ENCODE assay signal across 1 cellular context in the genomic region with DNA sequence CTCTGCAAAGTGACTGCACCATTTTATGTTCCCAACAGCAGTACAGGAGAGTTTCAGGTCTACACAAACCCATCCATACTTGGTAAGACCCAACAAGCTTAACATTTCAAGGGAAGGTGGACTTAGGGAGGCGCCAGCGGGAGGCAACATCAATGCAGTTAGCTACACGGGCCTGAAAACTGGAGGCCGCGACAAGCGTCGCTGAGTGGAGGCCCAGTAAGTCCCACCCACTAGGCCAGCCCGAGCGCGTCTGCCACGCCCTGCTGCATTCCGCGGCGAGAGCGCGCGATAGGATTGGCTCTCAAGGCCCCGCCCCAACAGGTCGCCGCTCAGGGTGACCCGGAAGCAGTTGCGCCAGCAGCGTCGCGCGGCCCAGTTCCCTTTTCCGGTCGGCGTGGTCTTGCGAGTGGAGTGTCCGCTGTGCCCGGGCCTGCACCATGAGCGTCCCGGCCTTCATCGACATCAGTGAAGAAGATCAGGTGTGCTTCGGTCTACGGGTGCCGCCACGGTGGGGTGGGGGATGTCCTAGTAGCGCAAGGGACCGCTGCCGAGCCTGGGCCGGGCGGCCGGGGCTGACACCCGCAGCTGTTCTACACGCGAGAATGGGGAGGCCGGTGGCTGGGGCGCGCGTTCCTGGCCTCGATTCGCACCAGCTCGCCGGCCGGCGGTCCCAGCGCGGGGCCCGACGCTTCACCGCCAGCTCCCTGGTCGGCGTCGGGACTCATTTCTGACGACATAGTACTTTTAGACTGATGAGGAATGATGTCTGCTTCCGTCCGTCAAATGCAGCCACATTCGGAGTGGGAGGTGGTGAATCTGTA.
TF ChIP-seq lines count a peak whose summit lies in the region.

A gene (plus strand): TSS at position 381 of the 821 bp plus-strand sequence. CDS start 57 bp downstream, at position 438.

TF ChIP-seq in HepG2, 621 proteins besides CTCF, POLR2A, EP300 and RAD21 (continued from another document and continues in another):
- TF ChIP-seq POLR2G (IDR thresholded peaks at IDR 0.05; ENCODE audit: low read depth, low read length) (peak; percentile 90), THAP11 (CRISPR knock-in tag; IDR thresholded peaks at IDR 0.05) (peak; percentile 94), ZNF605 (CRISPR knock-in tag; IDR thresholded peaks at IDR 0.05) (no peak), ZSCAN12 (CRISPR knock-in tag; IDR thresholded peaks at IDR 0.05) (peak; percentile 91; the same call in 1 of the 2 replicates), NFKB2 (CRISPR knock-in tag; IDR thresholded peaks at IDR 0.05; ENCODE audit: borderline replicate concordance) (peak; percentile 48), NFE2 (CRISPR knock-in tag; IDR thresholded peaks at IDR 0.05) (no peak), ZNF251 (CRISPR knock-in tag; IDR thresholded peaks at IDR 0.05) (no peak), ETV5 (CRISPR knock-in tag; IDR thresholded peaks at IDR 0.05; ENCODE audit: borderline replicate concordance) (peak; percentile 84), HES4 (CRISPR knock-in tag; IDR thresholded peaks at IDR 0.05; ENCODE audit: borderline replicate concordance) (peak; percentile 92; the same call in 1 of the 2 replicates), ZFP90 (CRISPR knock-in tag; IDR thresholded peaks at IDR 0.05; ENCODE audit: borderline replicate concordance) (peak; percentile 58; the same call in 1 of the 2 replicates), SAFB2 (CRISPR knock-in tag; IDR thresholded peaks at IDR 0.05; ENCODE audit: borderline replicate concordance, low read depth) (peak; percentile 83), ARNT (IDR thresholded peaks at IDR 0.05) (no peak), ZNF207 (IDR thresholded peaks at IDR 0.05; ENCODE audit: borderline replicate concordance) (no peak), HDAC2 (CRISPR knock-in tag; IDR thresholded peaks at IDR 0.05) (peak; percentile 90), KDM5B (CRISPR knock-in tag; IDR thresholded peaks at IDR 0.05; ENCODE audit: borderline replicate concordance) (peak; percentile 95; the same call in 1 of the 2 replicates), SIN3B (IDR thresholded peaks at IDR 0.05; ENCODE audit: low read length) (no peak), DR1 (CRISPR knock-in tag; IDR thresholded peaks at IDR 0.05) (peak; percentile 83), AGO2 (optimal IDR thresholded peaks at IDR 0.05; ENCODE audit: low read depth, low read length) (peak; percentile 86), SMAD3 (CRISPR knock-in tag; IDR thresholded peaks at IDR 0.05) (peak; percentile 86; the same call in 1 of the 2 replicates), ZNF780A (CRISPR knock-in tag; IDR thresholded peaks at IDR 0.05) (no peak), ZNF446 (CRISPR knock-in tag; IDR thresholded peaks at IDR 0.05) (0 out of 2 replicates have a peak, but pooled peaks have one; percentile 42), ZNF878 (CRISPR knock-in tag; IDR thresholded peaks at IDR 0.05) (no peak), NR2F6 (IDR thresholded peaks at IDR 0.05) (no peak), NR2F6 (CRISPR knock-in tag; IDR thresholded peaks at IDR 0.05) (no peak), KMT2A (CRISPR knock-in tag; IDR thresholded peaks at IDR 0.05) (peak; percentile 99), ZNF589 (CRISPR knock-in tag; conservative IDR thresholded peaks at IDR 0.05) (no peak; the same call in 1 of the 2 replicates), ELF4 (CRISPR knock-in tag; IDR thresholded peaks at IDR 0.05; ENCODE audit: borderline replicate concordance) (peak; percentile 74; the same call in 1 of the 2 replicates), TP53 (CRISPR knock-in tag; conservative IDR thresholded peaks at IDR 0.05) (peak; percentile 85)
- TF ChIP-seq, protein P1, sequence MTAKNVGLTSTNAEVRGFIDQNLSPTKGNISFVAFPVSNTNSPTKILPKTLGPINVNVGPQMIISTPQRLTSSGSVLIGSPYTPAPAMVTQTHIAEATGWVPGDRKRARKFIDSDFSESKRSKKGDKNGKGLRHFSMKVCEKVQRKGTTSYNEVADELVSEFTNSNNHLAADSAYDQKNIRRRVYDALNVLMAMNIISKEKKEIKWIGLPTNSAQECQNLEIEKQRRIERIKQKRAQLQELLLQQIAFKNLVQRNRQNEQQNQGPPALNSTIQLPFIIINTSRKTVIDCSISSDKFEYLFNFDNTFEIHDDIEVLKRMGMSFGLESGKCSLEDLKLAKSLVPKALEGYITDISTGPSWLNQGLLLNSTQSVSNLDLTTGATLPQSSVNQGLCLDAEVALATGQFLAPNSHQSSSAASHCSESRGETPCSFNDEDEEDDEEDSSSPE (CRISPR knock-in tag; IDR thresholded peaks at IDR 0.05): peak; percentile 82
- TF ChIP-seq, protein P2, sequence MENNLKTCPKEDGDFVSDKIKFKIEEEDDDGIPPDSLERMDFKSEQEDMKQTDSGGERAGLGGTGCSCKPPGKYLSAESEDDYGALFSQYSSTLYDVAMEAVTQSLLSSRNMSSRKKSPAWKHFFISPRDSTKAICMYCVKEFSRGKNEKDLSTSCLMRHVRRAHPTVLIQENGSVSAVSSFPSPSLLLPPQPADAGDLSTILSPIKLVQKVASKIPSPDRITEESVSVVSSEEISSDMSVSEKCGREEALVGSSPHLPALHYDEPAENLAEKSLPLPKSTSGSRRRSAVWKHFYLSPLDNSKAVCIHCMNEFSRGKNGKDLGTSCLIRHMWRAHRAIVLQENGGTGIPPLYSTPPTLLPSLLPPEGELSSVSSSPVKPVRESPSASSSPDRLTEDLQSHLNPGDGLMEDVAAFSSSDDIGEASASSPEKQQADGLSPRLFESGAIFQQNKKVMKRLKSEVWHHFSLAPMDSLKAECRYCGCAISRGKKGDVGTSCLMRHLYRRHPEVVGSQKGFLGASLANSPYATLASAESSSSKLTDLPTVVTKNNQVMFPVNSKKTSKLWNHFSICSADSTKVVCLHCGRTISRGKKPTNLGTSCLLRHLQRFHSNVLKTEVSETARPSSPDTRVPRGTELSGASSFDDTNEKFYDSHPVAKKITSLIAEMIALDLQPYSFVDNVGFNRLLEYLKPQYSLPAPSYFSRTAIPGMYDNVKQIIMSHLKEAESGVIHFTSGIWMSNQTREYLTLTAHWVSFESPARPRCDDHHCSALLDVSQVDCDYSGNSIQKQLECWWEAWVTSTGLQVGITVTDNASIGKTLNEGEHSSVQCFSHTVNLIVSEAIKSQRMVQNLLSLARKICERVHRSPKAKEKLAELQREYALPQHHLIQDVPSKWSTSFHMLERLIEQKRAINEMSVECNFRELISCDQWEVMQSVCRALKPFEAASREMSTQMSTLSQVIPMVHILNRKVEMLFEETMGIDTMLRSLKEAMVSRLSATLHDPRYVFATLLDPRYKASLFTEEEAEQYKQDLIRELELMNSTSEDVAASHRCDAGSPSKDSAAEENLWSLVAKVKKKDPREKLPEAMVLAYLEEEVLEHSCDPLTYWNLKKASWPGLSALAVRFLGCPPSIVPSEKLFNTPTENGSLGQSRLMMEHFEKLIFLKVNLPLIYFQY (CRISPR knock-in tag; IDR thresholded peaks at IDR 0.05; ENCODE audit: borderline replicate concordance): peak; percentile 76; the same call in 1 of the 2 replicates
- TF ChIP-seq, protein P3, sequence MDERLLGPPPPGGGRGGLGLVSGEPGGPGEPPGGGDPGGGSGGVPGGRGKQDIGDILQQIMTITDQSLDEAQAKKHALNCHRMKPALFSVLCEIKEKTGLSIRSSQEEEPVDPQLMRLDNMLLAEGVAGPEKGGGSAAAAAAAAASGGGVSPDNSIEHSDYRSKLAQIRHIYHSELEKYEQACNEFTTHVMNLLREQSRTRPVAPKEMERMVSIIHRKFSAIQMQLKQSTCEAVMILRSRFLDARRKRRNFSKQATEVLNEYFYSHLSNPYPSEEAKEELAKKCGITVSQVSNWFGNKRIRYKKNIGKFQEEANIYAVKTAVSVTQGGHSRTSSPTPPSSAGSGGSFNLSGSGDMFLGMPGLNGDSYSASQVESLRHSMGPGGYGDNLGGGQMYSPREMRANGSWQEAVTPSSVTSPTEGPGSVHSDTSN (CRISPR knock-in tag; IDR thresholded peaks at IDR 0.05): no peak
- TF ChIP-seq, protein P4, sequence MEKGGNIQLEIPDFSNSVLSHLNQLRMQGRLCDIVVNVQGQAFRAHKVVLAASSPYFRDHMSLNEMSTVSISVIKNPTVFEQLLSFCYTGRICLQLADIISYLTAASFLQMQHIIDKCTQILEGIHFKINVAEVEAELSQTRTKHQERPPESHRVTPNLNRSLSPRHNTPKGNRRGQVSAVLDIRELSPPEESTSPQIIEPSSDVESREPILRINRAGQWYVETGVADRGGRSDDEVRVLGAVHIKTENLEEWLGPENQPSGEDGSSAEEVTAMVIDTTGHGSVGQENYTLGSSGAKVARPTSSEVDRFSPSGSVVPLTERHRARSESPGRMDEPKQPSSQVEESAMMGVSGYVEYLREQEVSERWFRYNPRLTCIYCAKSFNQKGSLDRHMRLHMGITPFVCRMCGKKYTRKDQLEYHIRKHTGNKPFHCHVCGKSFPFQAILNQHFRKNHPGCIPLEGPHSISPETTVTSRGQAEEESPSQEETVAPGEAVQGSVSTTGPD (CRISPR knock-in tag; IDR thresholded peaks at IDR 0.05): no peak
- TF ChIP-seq, protein P5, sequence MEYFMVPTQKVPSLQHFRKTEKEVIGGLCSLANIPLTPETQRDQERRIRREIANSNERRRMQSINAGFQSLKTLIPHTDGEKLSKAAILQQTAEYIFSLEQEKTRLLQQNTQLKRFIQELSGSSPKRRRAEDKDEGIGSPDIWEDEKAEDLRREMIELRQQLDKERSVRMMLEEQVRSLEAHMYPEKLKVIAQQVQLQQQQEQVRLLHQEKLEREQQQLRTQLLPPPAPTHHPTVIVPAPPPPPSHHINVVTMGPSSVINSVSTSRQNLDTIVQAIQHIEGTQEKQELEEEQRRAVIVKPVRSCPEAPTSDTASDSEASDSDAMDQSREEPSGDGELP (IDR thresholded peaks at IDR 0.05; ENCODE audit: borderline replicate concordance, low read depth): peak; percentile 46; the same call in 1 of the 2 replicates
- TF ChIP-seq, protein P6, sequence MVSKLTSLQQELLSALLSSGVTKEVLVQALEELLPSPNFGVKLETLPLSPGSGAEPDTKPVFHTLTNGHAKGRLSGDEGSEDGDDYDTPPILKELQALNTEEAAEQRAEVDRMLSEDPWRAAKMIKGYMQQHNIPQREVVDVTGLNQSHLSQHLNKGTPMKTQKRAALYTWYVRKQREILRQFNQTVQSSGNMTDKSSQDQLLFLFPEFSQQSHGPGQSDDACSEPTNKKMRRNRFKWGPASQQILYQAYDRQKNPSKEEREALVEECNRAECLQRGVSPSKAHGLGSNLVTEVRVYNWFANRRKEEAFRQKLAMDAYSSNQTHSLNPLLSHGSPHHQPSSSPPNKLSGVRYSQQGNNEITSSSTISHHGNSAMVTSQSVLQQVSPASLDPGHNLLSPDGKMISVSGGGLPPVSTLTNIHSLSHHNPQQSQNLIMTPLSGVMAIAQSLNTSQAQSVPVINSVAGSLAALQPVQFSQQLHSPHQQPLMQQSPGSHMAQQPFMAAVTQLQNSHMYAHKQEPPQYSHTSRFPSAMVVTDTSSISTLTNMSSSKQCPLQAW (CRISPR knock-in tag; IDR thresholded peaks at IDR 0.05): peak; percentile 74; the same call in 1 of the 2 replicates
- TF ChIP-seq, protein P7, sequence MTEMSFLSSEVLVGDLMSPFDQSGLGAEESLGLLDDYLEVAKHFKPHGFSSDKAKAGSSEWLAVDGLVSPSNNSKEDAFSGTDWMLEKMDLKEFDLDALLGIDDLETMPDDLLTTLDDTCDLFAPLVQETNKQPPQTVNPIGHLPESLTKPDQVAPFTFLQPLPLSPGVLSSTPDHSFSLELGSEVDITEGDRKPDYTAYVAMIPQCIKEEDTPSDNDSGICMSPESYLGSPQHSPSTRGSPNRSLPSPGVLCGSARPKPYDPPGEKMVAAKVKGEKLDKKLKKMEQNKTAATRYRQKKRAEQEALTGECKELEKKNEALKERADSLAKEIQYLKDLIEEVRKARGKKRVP (CRISPR knock-in tag; IDR thresholded peaks at IDR 0.05): peak in 1 of 2 experiments; percentile 20; a peak in 1 of 4 replicates
- TF ChIP-seq, protein P8, sequence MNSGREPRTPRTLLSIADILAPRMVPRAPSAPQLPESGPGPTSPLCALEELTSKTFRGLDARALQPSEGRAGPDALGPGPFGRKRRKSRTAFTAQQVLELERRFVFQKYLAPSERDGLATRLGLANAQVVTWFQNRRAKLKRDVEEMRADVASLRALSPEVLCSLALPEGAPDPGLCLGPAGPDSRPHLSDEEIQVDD (CRISPR knock-in tag; IDR thresholded peaks at IDR 0.05; ENCODE audit: borderline replicate concordance): peak; percentile 81; the same call in 1 of the 2 replicates
- TF ChIP-seq, protein P9, sequence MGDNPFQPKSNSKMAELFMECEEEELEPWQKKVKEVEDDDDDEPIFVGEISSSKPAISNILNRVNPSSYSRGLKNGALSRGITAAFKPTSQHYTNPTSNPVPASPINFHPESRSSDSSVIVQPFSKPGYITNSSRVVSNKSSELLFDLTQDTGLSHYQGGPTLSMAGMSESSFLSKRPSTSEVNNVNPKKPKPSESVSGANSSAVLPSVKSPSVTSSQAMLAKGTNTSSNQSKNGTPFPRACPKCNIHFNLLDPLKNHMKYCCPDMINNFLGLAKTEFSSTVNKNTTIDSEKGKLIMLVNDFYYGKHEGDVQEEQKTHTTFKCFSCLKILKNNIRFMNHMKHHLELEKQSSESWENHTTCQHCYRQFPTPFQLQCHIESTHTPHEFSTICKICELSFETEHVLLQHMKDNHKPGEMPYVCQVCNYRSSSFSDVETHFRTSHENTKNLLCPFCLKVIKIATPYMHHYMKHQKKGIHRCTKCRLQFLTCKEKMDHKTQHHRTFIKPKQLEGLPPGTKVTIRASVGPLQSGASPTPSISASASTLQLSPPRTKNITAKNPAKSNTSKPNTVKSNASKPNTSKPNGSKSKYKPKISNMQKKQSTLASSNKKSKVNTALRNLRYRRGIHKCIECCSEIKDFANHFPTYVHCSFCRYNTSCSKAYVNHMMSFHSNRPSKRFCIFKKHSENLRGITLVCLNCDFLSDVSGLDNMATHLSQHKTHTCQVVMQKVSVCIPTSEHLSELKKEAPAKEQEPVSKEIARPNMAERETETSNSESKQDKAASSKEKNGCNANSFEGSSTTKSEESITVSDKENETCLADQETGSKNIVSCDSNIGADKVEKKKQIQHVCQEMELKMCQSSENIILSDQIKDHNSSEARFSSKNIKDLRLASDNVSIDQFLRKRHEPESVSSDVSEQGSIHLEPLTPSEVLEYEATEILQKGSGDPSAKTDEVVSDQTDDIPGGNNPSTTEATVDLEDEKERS (CRISPR knock-in tag; IDR thresholded peaks at IDR 0.05): peak; percentile 72; the same call in 1 of the 2 replicates
